Comparison of ENCODE assay signal across 13 cellular contexts in genomic region chr7:44983742-44984477, GRCh38. TPM values are rescaled to one million over a fixed set of nuclear protein-coding genes. Genes with fewer than 3 reads are reported as not detected.
DNase-seq lines count a peak whose midpoint lies in the region; ATAC-seq and TF ChIP-seq lines count a peak whose summit lies in the region.
"Had no signal": no experiment of that assay in that cellular context is flagged by ENCODE, and none has a peak within 500 bp of the region (broad histone marks: within the 10 kb centered on the region; RNA-seq: fewer than 3 reads in every experiment).

No MANE protein-coding gene starts in this region.

- H3K4me1 ChIP-seq in RWPE2 (ENCODE audit: insufficient read depth, poor library complexity, severe bottlenecking) (peaks cover 22% of the 10 kb centered on the region), endodermal cell (ENCODE audit: control insufficient read depth, insufficient read depth, low read length) (no peaks in the 10 kb centered on the region)

- H3K4me1 Mint-ChIP-seq in activated CD4-positive, alpha-beta T cell treated with anti-CD3 and anti-CD28 coated beads, Interleukin-2, amount 10 ng/mL, durations not matched to agents 7 days and 5 days, result peaks cover 84% of the 10 kb centered on the region
- H3K4me1 Mint-ChIP-seq in endodermal cell, result peaks cover 29% of the 10 kb centered on the region
- H3K4me1 Mint-ChIP-seq in stimulated activated effector memory CD8-positive, alpha-beta T cell treated with anti-CD3 and anti-CD28 coated beads, Interleukin-12 subunit alpha, Interleukin-12 subunit beta, amount 100 ng/mL, for 72 hours, result peaks cover 78% of the 10 kb centered on the region

- H3K27me3 ChIP-seq in RWPE2 (ENCODE audit: insufficient read depth, poor library complexity, severe bottlenecking) (no peaks in the 10 kb centered on the region), endodermal cell (ENCODE audit: control insufficient read depth, insufficient read depth, low read length, poor library complexity, severe bottlenecking) (no peaks in the 10 kb centered on the region)
- H3K27me3 ChIP-seq: gastrocnemius medialis, tibial nerve had no signal

- peak overlapping the region; percentile 97 for H3K4me3 Mint-ChIP-seq in activated CD4-positive, alpha-beta T cell treated with anti-CD3 and anti-CD28 coated beads, Interleukin-2, amount 10 ng/mL, durations not matched to agents 7 days and 5 days
- peak overlapping the region; percentile 99 for H3K4me3 Mint-ChIP-seq in endodermal cell
- peak overlapping the region; percentile 99 for H3K4me3 Mint-ChIP-seq in stimulated activated effector memory CD8-positive, alpha-beta T cell treated with anti-CD3 and anti-CD28 coated beads, Interleukin-12 subunit alpha, Interleukin-12 subunit beta, amount 100 ng/mL, for 72 hours

- H3K36me3 ChIP-seq in RWPE2 (ENCODE audit: low read depth) (peaks cover 46% of the 10 kb centered on the region), endodermal cell (ENCODE audit: control insufficient read depth, insufficient read depth, low read length) (peaks cover 41% of the 10 kb centered on the region)

- TF ChIP-seq CTCF in RWPE2 (IDR thresholded peaks at IDR 0.05; ENCODE audit: poor library complexity, severe bottlenecking) (no peak), endodermal cell (conservative IDR thresholded peaks at IDR 0.05) (no peak)

- no peaks in the 10 kb centered on the region for H3K27me3 Mint-ChIP-seq in activated CD4-positive, alpha-beta T cell treated with anti-CD3 and anti-CD28 coated beads, Interleukin-2, amount 10 ng/mL, durations not matched to agents 7 days and 5 days
- no peaks in the 10 kb centered on the region for H3K27me3 Mint-ChIP-seq in endodermal cell (ENCODE audit: insufficient read depth)

- H3K9me3 ChIP-seq in RWPE2 (ENCODE audit: severe bottlenecking) (no peaks in the 10 kb centered on the region), endodermal cell (ENCODE audit: control insufficient read depth, low read length) (no peaks in the 10 kb centered on the region)
- H3K9me3 ChIP-seq: gastrocnemius medialis, tibial nerve had no signal

- WGBS in endodermal cell (ENCODE audit: insufficient coverage in 1 of 2, insufficient read length in 1 of 2), 2 experiments, result 98 to 100% methylated on average over 3 to 6 of the region's 6 CpGs

- no peak overlapping the region for H3K4me3 ChIP-seq in RWPE2 (ENCODE audit: severe bottlenecking)
- H3K4me3 ChIP-seq in endodermal cell (ENCODE audit: low read length), result peak overlapping the region; percentile 98
- H3K4me3 ChIP-seq: gastrocnemius medialis, tibial nerve had no signal

- POLR2A ChIA-PET in activated CD4-positive, alpha-beta T cell treated with anti-CD3 and anti-CD28 coated beads, Interleukin-2, amount 10 ng/mL, durations not matched to agents 7 days and 5 days (lab: Charles Lee), result no interaction called here

- H3K27ac Mint-ChIP-seq in activated CD4-positive, alpha-beta T cell treated with anti-CD3 and anti-CD28 coated beads, Interleukin-2, amount 10 ng/mL, durations not matched to agents 7 days and 5 days, result peak overlapping the region; percentile 99
- peak overlapping the region; percentile 99 for H3K27ac Mint-ChIP-seq in endodermal cell
- peak overlapping the region; percentile 99 for H3K27ac Mint-ChIP-seq in stimulated activated effector memory CD8-positive, alpha-beta T cell treated with anti-CD3 and anti-CD28 coated beads, Interleukin-12 subunit alpha, Interleukin-12 subunit beta, amount 100 ng/mL, for 72 hours

- H3K9me3 Mint-ChIP-seq in activated CD4-positive, alpha-beta T cell treated with anti-CD3 and anti-CD28 coated beads, Interleukin-2, amount 10 ng/mL, durations not matched to agents 7 days and 5 days, result no peaks in the 10 kb centered on the region
- H3K9me3 Mint-ChIP-seq in endodermal cell, result no peaks in the 10 kb centered on the region
- H3K9me3 Mint-ChIP-seq in stimulated activated effector memory CD8-positive, alpha-beta T cell treated with anti-CD3 and anti-CD28 coated beads, Interleukin-12 subunit alpha, Interleukin-12 subunit beta, amount 100 ng/mL, for 72 hours, result no peaks in the 10 kb centered on the region

- CTCF ChIA-PET in activated CD4-positive, alpha-beta T cell treated with anti-CD3 and anti-CD28 coated beads, Interleukin-2, amount 10 ng/mL, durations not matched to agents 7 days and 5 days (lab: Charles Lee), result interaction anchor here (0.7 to 3.3 kb wide), 5 partner anchors 9 to 29 kb away, joined by 3 to 15 read pairs (median 4); no protein-coding TSS in a partner anchor

- no peak overlapping the region for H3K9ac ChIP-seq in endodermal cell (ENCODE audit: extremely low read depth, low read length, poor library complexity, severe bottlenecking)

- ATAC-seq in RWPE2 (ENCODE audit: low read depth), result no peak
- no peak for ATAC-seq in stimulated activated effector memory CD8-positive, alpha-beta T cell treated with anti-CD3 and anti-CD28 coated beads, Interleukin-12 subunit alpha, Interleukin-12 subunit beta, amount 100 ng/mL, for 72 hours
- ATAC-seq: gastrocnemius medialis had no signal

- peak overlapping the region; percentile 72 for H3K27ac ChIP-seq in RWPE2 (ENCODE audit: poor library complexity, severe bottlenecking)
- H3K27ac ChIP-seq in endodermal cell (ENCODE audit: low read depth, low read length), result peak overlapping the region; percentile 11

- DNase-seq in activated CD4-positive, alpha-beta T cell treated with anti-CD3 and anti-CD28 coated beads, Interleukin-2, amount 10 ng/mL, durations not matched to agents 7 days and 5 days, result no peak
- no peak for DNase-seq in activated CD4-positive, alpha-beta T cell treated with anti-CD3 and anti-CD28 coated beads for 4 hours
- DNase-seq in RWPE2 (ENCODE audit: low spot score) (no peak), endodermal cell (no peak), NCI-H2196 treated with DMSO at 0.1 percent for 48 hours (lab: John Stamatoyannopoulos, UW; ENCODE audit: unreplicated experiment) (no peak), amniotic stem cell (lab: John Stamatoyannopoulos, UW) (no peak)
- DNase-seq in stimulated activated effector memory CD8-positive, alpha-beta T cell treated with anti-CD3 and anti-CD28 coated beads, Interleukin-12 subunit alpha, Interleukin-12 subunit beta, amount 100 ng/mL, for 72 hours (ENCODE audit: low spot score in 2 of 2), result peak in 1 of 2 donors; percentile 55
- DNase-seq in central memory CD4-positive, alpha-beta T cell, result no peak
- DNase-seq: gastrocnemius medialis; NCI-H2171; stimulated activated CD4-positive, alpha-beta T cell treated with anti-CD3 and anti-CD28 coated beads, Interleukin-2, amount 100 ng/mL, for 48 hours; T1000 had no signal

- H3K36me3 Mint-ChIP-seq in activated CD4-positive, alpha-beta T cell treated with anti-CD3 and anti-CD28 coated beads, Interleukin-2, amount 10 ng/mL, durations not matched to agents 7 days and 5 days (ENCODE audit: low read depth), result peaks cover 58% of the 10 kb centered on the region
- peaks cover 44% of the 10 kb centered on the region for H3K36me3 Mint-ChIP-seq in endodermal cell (ENCODE audit: low read depth)
- peaks cover 76% of the 10 kb centered on the region for H3K36me3 Mint-ChIP-seq in stimulated activated effector memory CD8-positive, alpha-beta T cell treated with anti-CD3 and anti-CD28 coated beads, Interleukin-12 subunit alpha, Interleukin-12 subunit beta, amount 100 ng/mL, for 72 hours

RNA-seq across cellular contexts. Expression of gene MYO1G, which starts 5.1 kb away (rescaled TPM):
- 100 to 1,000 TPM; 414 to 457 TPM for total RNA-seq in activated CD4-positive, alpha-beta T cell treated with anti-CD3 and anti-CD28 coated beads, Interleukin-2, amount 10 ng/mL, durations not matched to agents 7 days and 5 days
- under 1 TPM; 0.11 to 0.33 TPM for total RNA-seq in endodermal cell
- 0.07 TPM for polyA plus RNA-seq in endodermal cell (2013, experiment 1 of 2)
- 0.12 TPM for polyA plus RNA-seq in endodermal cell (2013, experiment 2 of 2)

RNA-seq across cellular contexts. Expression of gene CCM2, which starts 16.1 kb away (rescaled TPM):
- total RNA-seq in activated CD4-positive, alpha-beta T cell treated with anti-CD3 and anti-CD28 coated beads, Interleukin-2, amount 10 ng/mL, durations not matched to agents 7 days and 5 days, result 100 to 1,000 TPM; 134 TPM
- 10 to 100 TPM; 37.4 to 38.1 TPM for total RNA-seq in endodermal cell
- 36.7 TPM for polyA plus RNA-seq in endodermal cell (2013, experiment 1 of 2)
- 40.5 TPM for polyA plus RNA-seq in endodermal cell (2013, experiment 2 of 2)

Comparison
In these comparisons a context has a peak if more than half of its experiments do, and no peak if none do; other contexts are left out.
1. RNA of gene MYO1G, which starts 5.1 kb away (total RNA-seq): 414 to 457 TPM in activated CD4-positive, alpha-beta T cell treated with anti-CD3 and anti-CD28 coated beads, Interleukin-2, amount 10 ng/mL, durations not matched to agents 7 days and 5 days; 0.11 to 0.33 TPM in endodermal cell; every median in the first group is over 100 times any median in the second.
2. Peak in every context shown above with its lines, with median percentiles within 50 percentile points of each other: H3K27ac Mint-ChIP-seq and H3K4me3 Mint-ChIP-seq.